In genomic region chr20:20450461-20451027, GRCh38 we compare ENCODE assay signal across 14 cellular contexts.
DNase-seq lines count a peak whose midpoint lies in the region; ATAC-seq and TF ChIP-seq lines count a peak whose summit lies in the region.
"Had no signal": no experiment of that assay in that cellular context is flagged by ENCODE, and none has a peak within 500 bp of the region (broad histone marks: within the 10 kb centered on the region; RNA-seq: fewer than 3 reads in every experiment).

No MANE protein-coding gene starts in this region.

- no peaks in the 10 kb centered on the region for H3K9me3 Mint-ChIP-seq in GM23338
- H3K9me3 Mint-ChIP-seq in activated naive CD4-positive, alpha-beta T cell treated with anti-CD3 and anti-CD28 coated beads, Interleukin-2, amount 10 ng/mL, durations not matched to agents 7 days and 5 days, result no peaks in the 10 kb centered on the region
- H3K9me3 Mint-ChIP-seq: stimulated activated naive CD8-positive, alpha-beta T cell treated with anti-CD3 and anti-CD28 coated beads, Interleukin-15, Interleukin-2, amounts not matched to agents 100 ng/mL and 50 ng/mL, for 24 hours had no signal

- H3K27ac ChIP-seq in GM23338 (ENCODE audit: low read depth), result no peak overlapping the region
- H3K27ac ChIP-seq: BLaER1, pancreas had no signal

- no peak overlapping the region for H3K4me3 ChIP-seq in GM23338
- H3K4me3 ChIP-seq: BLaER1, pancreas had no signal

- no peak overlapping the region for H2AFZ ChIP-seq in GM23338

- CTCF ChIA-PET in activated naive CD4-positive, alpha-beta T cell treated with anti-CD3 and anti-CD28 coated beads, Interleukin-2, amount 10 ng/mL, durations not matched to agents 7 days and 5 days (lab: Charles Lee), result interaction anchor here (0.9 kb wide), 1 partner anchor 15 kb away, joined by 3 read pairs; no protein-coding TSS in a partner anchor

- H4K20me1 ChIP-seq in GM23338 (replicated peaks; ENCODE audit: insufficient read depth), result no peaks in the 10 kb centered on the region
- H4K20me1 ChIP-seq: BLaER1 had no signal

- TF ChIP-seq CTCF in GM23338 (conservative IDR thresholded peaks at IDR 0.05; ENCODE audit: low read depth in 2 of 2), result no peak

- peak; percentile 90 for ATAC-seq in left ventricle myocardium superior
- no peak for ATAC-seq in GM23338
- ATAC-seq in GM21529 (IDR thresholded peaks at IDR 0.05; ENCODE audit: unreplicated experiment), result no peak

- no peaks in the 10 kb centered on the region for H3K36me3 Mint-ChIP-seq in GM23338 (ENCODE audit: low read depth)
- peaks cover 14% of the 10 kb centered on the region for H3K36me3 Mint-ChIP-seq in activated naive CD4-positive, alpha-beta T cell treated with anti-CD3 and anti-CD28 coated beads, Interleukin-2, amount 10 ng/mL, durations not matched to agents 7 days and 5 days

- no peaks in the 10 kb centered on the region for H3F3A ChIP-seq in GM23338 (replicated peaks; ENCODE audit: low read depth)

- H3K4me1 Mint-ChIP-seq in GM23338, result peaks cover 41% of the 10 kb centered on the region
- H3K4me1 Mint-ChIP-seq in activated naive CD4-positive, alpha-beta T cell treated with anti-CD3 and anti-CD28 coated beads, Interleukin-2, amount 10 ng/mL, durations not matched to agents 7 days and 5 days, result peaks cover 17% of the 10 kb centered on the region

- H3K4me2 ChIP-seq in GM23338, result no peak overlapping the region
- H3K4me2 ChIP-seq: BLaER1 had no signal

- no peaks in the 10 kb centered on the region for H3K36me3 ChIP-seq in GM23338 (ENCODE audit: insufficient read depth)
- H3K36me3 ChIP-seq: pancreas had no signal

- peaks cover 4% of the 10 kb centered on the region for H3K27me3 Mint-ChIP-seq in GM23338 (ENCODE audit: insufficient read depth, low read depth, poor library complexity)
- H3K27me3 Mint-ChIP-seq in activated naive CD4-positive, alpha-beta T cell treated with anti-CD3 and anti-CD28 coated beads, Interleukin-2, amount 10 ng/mL, durations not matched to agents 7 days and 5 days, result no peaks in the 10 kb centered on the region
- H3K27me3 Mint-ChIP-seq: stimulated activated naive CD8-positive, alpha-beta T cell treated with anti-CD3 and anti-CD28 coated beads, Interleukin-15, Interleukin-2, amounts not matched to agents 100 ng/mL and 50 ng/mL, for 24 hours had no signal

- H3K9me2 ChIP-seq in GM23338 (ENCODE audit: insufficient read depth), result no peaks in the 10 kb centered on the region

- H3K27ac Mint-ChIP-seq in GM23338, result no peak overlapping the region
- H3K27ac Mint-ChIP-seq in activated naive CD4-positive, alpha-beta T cell treated with anti-CD3 and anti-CD28 coated beads, Interleukin-2, amount 10 ng/mL, durations not matched to agents 7 days and 5 days, result no peak overlapping the region
- H3K27ac Mint-ChIP-seq: stimulated activated naive CD8-positive, alpha-beta T cell treated with anti-CD3 and anti-CD28 coated beads, Interleukin-15, Interleukin-2, amounts not matched to agents 100 ng/mL and 50 ng/mL, for 24 hours had no signal

- no peak overlapping the region for H3K4me3 Mint-ChIP-seq in GM23338
- H3K4me3 Mint-ChIP-seq in activated naive CD4-positive, alpha-beta T cell treated with anti-CD3 and anti-CD28 coated beads, Interleukin-2, amount 10 ng/mL, durations not matched to agents 7 days and 5 days, result no peak overlapping the region
- H3K4me3 Mint-ChIP-seq: stimulated activated naive CD8-positive, alpha-beta T cell treated with anti-CD3 and anti-CD28 coated beads, Interleukin-15, Interleukin-2, amounts not matched to agents 100 ng/mL and 50 ng/mL, for 24 hours had no signal

- intact Hi-C loops in left ventricle myocardium superior (cut with micrococcal nuclease), result no loop called here

- H3K79me2 ChIP-seq in GM23338 (replicated peaks; ENCODE audit: insufficient read depth), result no peaks in the 10 kb centered on the region

- H3K27me3 ChIP-seq in GM23338 (ENCODE audit: insufficient read depth), result no peaks in the 10 kb centered on the region
- H3K27me3 ChIP-seq: BLaER1, pancreas had no signal

- peaks cover 16% of the 10 kb centered on the region for H3K4me1 ChIP-seq in GM23338 (ENCODE audit: insufficient read depth)
- H3K4me1 ChIP-seq: pancreas had no signal

- DNase-seq in COR-L47 (lab: John Stamatoyannopoulos, UW), result peak; percentile 73
- peak; percentile 20 for DNase-seq in NCI-H2029 treated with DMSO at 0.1 percent for 48 hours (lab: John Stamatoyannopoulos, UW)
- peak; percentile 72 for DNase-seq in astrocyte of the hippocampus (ENCODE audit: low read depth, low spot score)
- DNase-seq in left ventricle myocardium superior, result peak; percentile 78
- DNase-seq in GM23338 (ENCODE audit: low spot score), result no peak
- no peak for DNase-seq in stimulated activated CD4-positive, alpha-beta T cell treated with anti-CD3 and anti-CD28 coated beads, Interleukin-4, amount 100 ng/mL, for 1 hour
- DNase-seq in activated naive CD4-positive, alpha-beta T cell treated with anti-CD3 and anti-CD28 coated beads, Interleukin-2, amount 10 ng/mL, durations not matched to agents 7 days and 5 days, result no peak
- DNase-seq: activated CD4-positive, alpha-beta T cell treated with anti-CD3 and anti-CD28 coated beads, Interleukin-2, amount 50 U/mL, for 4 hours; activated naive CD4-positive, alpha-beta T cell; NK-92 treated with Interleukin-12 subunit alpha and Interleukin-12 subunit beta, amount 100 ng/mL, for 24 hours; pancreas had no signal

TF ChIP-seq in GM23338, 12 proteins besides CTCF, POLR2A, EP300 and RAD21 (continues in another document):
- TF ChIP-seq EZH2phosphoT487 (IDR thresholded peaks at IDR 0.05; ENCODE audit: unreplicated experiment) (no peak), NANOG (IDR thresholded peaks at IDR 0.05; ENCODE audit: borderline replicate concordance) (no peak), CREB1 (CRISPR knock-in tag; IDR thresholded peaks at IDR 0.05; ENCODE audit: low read depth) (no peak), EZH2 (IDR thresholded peaks at IDR 0.05; ENCODE audit: low read depth, unreplicated experiment) (no peak), STAT1 (IDR thresholded peaks at IDR 0.05; ENCODE audit: unreplicated experiment) (no peak), REST (IDR thresholded peaks at IDR 0.05; ENCODE audit: unreplicated experiment) (no peak)

Comparison
In these comparisons a context has a peak if more than half of its experiments do, and no peak if none do; other contexts are left out.
1. DNase-seq: peak in COR-L47 (single experiment), NCI-H2029 treated with DMSO at 0.1 percent for 48 hours (single experiment), astrocyte of the hippocampus (single experiment) and left ventricle myocardium superior (single experiment); none in GM23338 (single experiment), stimulated activated CD4-positive, alpha-beta T cell treated with anti-CD3 and anti-CD28 coated beads, Interleukin-4, amount 100 ng/mL, for 1 hour (single experiment) and activated naive CD4-positive, alpha-beta T cell treated with anti-CD3 and anti-CD28 coated beads, Interleukin-2, amount 10 ng/mL, durations not matched to agents 7 days and 5 days (single experiment).